ENCODE assay signal across 1 cellular context in genomic region chr5:103224894-103225246, GRCh38.
TF ChIP-seq lines count a peak whose summit lies in the region.

No MANE protein-coding gene starts in this region.

TF ChIP-seq in WTC11, 78 proteins besides CTCF, POLR2A, EP300 and RAD21 (continued from another document):
- TF ChIP-seq ATF2 (CRISPR knock-in tag; IDR thresholded peaks at IDR 0.05; ENCODE audit: borderline replicate concordance, low read depth) (no peak), IRF2 (CRISPR knock-in tag; IDR thresholded peaks at IDR 0.05; ENCODE audit: borderline replicate concordance, low read depth) (no peak), USF1 (CRISPR knock-in tag; IDR thresholded peaks at IDR 0.05) (no peak), TEAD4 (CRISPR knock-in tag; IDR thresholded peaks at IDR 0.05) (no peak)
